Comparison of ENCODE assay signal across 1 cellular context in the genomic region with DNA sequence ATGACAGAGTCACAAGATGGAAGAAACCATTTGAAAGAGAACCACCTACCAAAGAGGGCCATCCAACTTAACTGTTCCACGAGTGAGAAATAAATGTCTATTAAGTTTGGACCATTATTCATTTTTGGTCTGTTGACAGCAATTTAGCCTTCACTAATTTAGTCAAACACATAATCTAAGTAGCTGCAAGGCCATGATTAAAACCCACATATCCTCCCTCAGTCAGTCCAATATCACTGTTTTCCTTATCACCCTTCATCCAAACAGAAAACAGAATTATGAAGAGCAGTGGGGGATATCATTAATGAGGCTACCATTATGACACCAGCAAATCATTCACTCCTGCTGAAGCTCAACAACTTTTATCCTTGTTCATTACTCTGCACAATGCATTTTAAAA.
TF ChIP-seq lines count a peak whose summit lies in the region.

No MANE protein-coding gene starts in this region.

TF ChIP-seq in K562, 482 proteins besides CTCF, POLR2A, EP300 and RAD21 (continued from another document):
- TF ChIP-seq NR1H2 (CRISPR knock-in tag; IDR thresholded peaks at IDR 0.05) (no peak), CSDE1 (IDR thresholded peaks at IDR 0.05) (no peak), WHSC1 (IDR thresholded peaks at IDR 0.05; ENCODE audit: low read length) (no peak), ETS2 (tag; IDR thresholded peaks at IDR 0.05; ENCODE audit: borderline replicate concordance, poor library complexity, severe bottlenecking) (no peak), ZNF77 (CRISPR knock-in tag; IDR thresholded peaks at IDR 0.05) (no peak), BCLAF1 (IDR thresholded peaks at IDR 0.05; ENCODE audit: borderline replicate concordance in 1 of 2, control insufficient read depth in 1 of 2, low read depth in 2 of 2, low read length in 1 of 2) (no peak), NONO (IDR thresholded peaks at IDR 0.05; ENCODE audit: low read depth in 2 of 2, low read length in 1 of 2) (no peak), KLF16 (IDR thresholded peaks at IDR 0.05) (0 out of 2 replicates have a peak, but pooled peaks have one; percentile 24), JUND (IDR thresholded peaks at IDR 0.05; ENCODE audit: borderline replicate concordance, low read depth, low read length) (no peak), JUND (tag; IDR thresholded peaks at IDR 0.05; ENCODE audit: borderline replicate concordance, low read depth, low read length) (no peak), RFX1 (IDR thresholded peaks at IDR 0.05) (no peak), SP1 (CRISPR knock-in tag; IDR thresholded peaks at IDR 0.05) (no peak), TCF3 (CRISPR knock-in tag; IDR thresholded peaks at IDR 0.05) (peak; percentile 81)
- TF ChIP-seq, protein P1, sequence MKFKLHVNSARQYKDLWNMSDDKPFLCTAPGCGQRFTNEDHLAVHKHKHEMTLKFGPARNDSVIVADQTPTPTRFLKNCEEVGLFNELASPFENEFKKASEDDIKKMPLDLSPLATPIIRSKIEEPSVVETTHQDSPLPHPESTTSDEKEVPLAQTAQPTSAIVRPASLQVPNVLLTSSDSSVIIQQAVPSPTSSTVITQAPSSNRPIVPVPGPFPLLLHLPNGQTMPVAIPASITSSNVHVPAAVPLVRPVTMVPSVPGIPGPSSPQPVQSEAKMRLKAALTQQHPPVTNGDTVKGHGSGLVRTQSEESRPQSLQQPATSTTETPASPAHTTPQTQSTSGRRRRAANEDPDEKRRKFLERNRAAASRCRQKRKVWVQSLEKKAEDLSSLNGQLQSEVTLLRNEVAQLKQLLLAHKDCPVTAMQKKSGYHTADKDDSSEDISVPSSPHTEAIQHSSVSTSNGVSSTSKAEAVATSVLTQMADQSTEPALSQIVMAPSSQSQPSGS (CRISPR knock-in tag; IDR thresholded peaks at IDR 0.05), result no peak
